7 cellular contexts compared by ENCODE assay signal in genomic region chr20:59425572-59425971, GRCh38.
"Had no signal": no experiment of that assay in that cellular context is flagged by ENCODE, and none has a peak within 500 bp of the region (broad histone marks: within the 10 kb centered on the region; RNA-seq: fewer than 3 reads in every experiment).

No MANE protein-coding gene starts in this region.

- H3K4me2 ChIP-seq: GM23338 had no signal

- H3K27ac Mint-ChIP-seq: GM23338, H9, IgD-negative memory B cell had no signal

- H3K9me3 Mint-ChIP-seq: GM23338, IgD-negative memory B cell had no signal

- H2AFZ ChIP-seq: GM23338 had no signal

- H3K4me3 Mint-ChIP-seq: GM23338, H9, IgD-negative memory B cell had no signal

- DNase-seq: H9, HCEC 1CT, KBM-7 had no signal

- ATAC-seq: GM23338, HepG2 had no signal

- H3K4me3 ChIP-seq: GM23338 had no signal

- H3K27ac ChIP-seq: HL-60 had no signal
